Comparison of ENCODE assay signal across 18 cellular contexts in genomic region chr2:151819920-151820319, GRCh38. TPM values are rescaled to one million over a fixed set of nuclear protein-coding genes. Genes with fewer than 3 reads are reported as not detected.
A peak's percentile ranks its signal among the peaks of the same experiment; 100 is the strongest.
DNase-seq lines count a peak whose midpoint lies in the region; ATAC-seq and TF ChIP-seq lines count a peak whose summit lies in the region.
"Had no signal": no experiment of that assay in that cellular context is flagged by ENCODE, and none has a peak within 500 bp of the region (broad histone marks: within the 10 kb centered on the region; RNA-seq: fewer than 3 reads in every experiment).

No MANE protein-coding gene starts in this region.

- ATAC-seq in GM18858 (IDR thresholded peaks at IDR 0.05; ENCODE audit: unreplicated experiment) (peak; percentile 84), GM21423 (IDR thresholded peaks at IDR 0.05; ENCODE audit: unreplicated experiment) (peak; percentile 54), HG03108 (IDR thresholded peaks at IDR 0.05; ENCODE audit: unreplicated experiment) (peak; percentile 48)
- peak; percentile 98 for ATAC-seq in activated T-helper 17 cell treated with anti-CD3 and anti-CD28 coated beads, Interleukin-2, amount 50 U/mL, for 72 hours (replicated peaks)
- ATAC-seq: left ventricle myocardium superior; naive thymus-derived CD4-positive, alpha-beta T cell; Panc1 had no signal

- H3K9me3 ChIP-seq in tibial artery (no peaks in the 10 kb centered on the region), endodermal cell (ENCODE audit: control insufficient read depth, low read length) (no peaks in the 10 kb centered on the region)
- H3K9me3 ChIP-seq: adrenal gland, esophagus squamous epithelium had no signal

- H3K27ac ChIP-seq in tibial artery (no peak overlapping the region), endodermal cell (ENCODE audit: low read depth, low read length) (no peak overlapping the region)
- H3K27ac ChIP-seq: adrenal gland, esophagus squamous epithelium had no signal

- H3K9ac ChIP-seq in endodermal cell (ENCODE audit: extremely low read depth, low read length, poor library complexity, severe bottlenecking), result no peak overlapping the region

- H3K27me3 Mint-ChIP-seq in activated T-helper 17 cell treated with anti-CD3 and anti-CD28 coated beads, Interleukin-2, amount 50 U/mL, for 72 hours, result no peaks in the 10 kb centered on the region
- no peaks in the 10 kb centered on the region for H3K27me3 Mint-ChIP-seq in endodermal cell (ENCODE audit: insufficient read depth)
- H3K27me3 Mint-ChIP-seq: CD4-positive, CD25-positive, alpha-beta regulatory T cell; naive thymus-derived CD4-positive, alpha-beta T cell had no signal

- H3K4me1 ChIP-seq in tibial artery (peaks cover 0 to 34% (median 6%) of the 10 kb centered on the region in 4 donors), endodermal cell (ENCODE audit: control insufficient read depth, insufficient read depth, low read length) (peaks cover 6% of the 10 kb centered on the region)

- DNase-seq in NCI-H146 (lab: John Stamatoyannopoulos, UW) (no peak), germinal center (ENCODE audit: low spot score) (no peak), tibial artery (no peak), endodermal cell (no peak)
- DNase-seq: adrenal gland; esophagus squamous epithelium; H9; hippocampal formation; left ventricle myocardium superior; naive thymus-derived CD4-positive, alpha-beta T cell; NCI-H1092 treated with DMSO at 0.1 percent for 48 hours; NCI-H510A had no signal

- intact Hi-C loops in tibial artery (cut with DNase I; ENCODE audit: low total_unique reads), result no loop called here

- H3K4me3 ChIP-seq in tibial artery (no peak overlapping the region), endodermal cell (ENCODE audit: low read length) (no peak overlapping the region)
- H3K4me3 ChIP-seq: adrenal gland, esophagus squamous epithelium had no signal

- H3K36me3 ChIP-seq in tibial artery, result no peaks in the 10 kb centered on the region
- peaks cover 26% of the 10 kb centered on the region for H3K36me3 ChIP-seq in endodermal cell (ENCODE audit: control insufficient read depth, insufficient read depth, low read length)
- H3K36me3 ChIP-seq: adrenal gland had no signal

- H3K9me3 Mint-ChIP-seq in activated T-helper 17 cell treated with anti-CD3 and anti-CD28 coated beads, Interleukin-2, amount 50 U/mL, for 72 hours, result no peaks in the 10 kb centered on the region
- no peaks in the 10 kb centered on the region for H3K9me3 Mint-ChIP-seq in endodermal cell
- H3K9me3 Mint-ChIP-seq: CD4-positive, CD25-positive, alpha-beta regulatory T cell; H9; naive thymus-derived CD4-positive, alpha-beta T cell had no signal

- H3K27me3 ChIP-seq in tibial artery (no peaks in the 10 kb centered on the region), endodermal cell (ENCODE audit: control insufficient read depth, insufficient read depth, low read length, poor library complexity, severe bottlenecking) (no peaks in the 10 kb centered on the region)
- H3K27me3 ChIP-seq: adrenal gland, esophagus squamous epithelium had no signal

- peaks cover 21% of the 10 kb centered on the region for H3K36me3 Mint-ChIP-seq in activated T-helper 17 cell treated with anti-CD3 and anti-CD28 coated beads, Interleukin-2, amount 50 U/mL, for 72 hours (ENCODE audit: low read depth)
- peaks cover 21% of the 10 kb centered on the region for H3K36me3 Mint-ChIP-seq in endodermal cell (ENCODE audit: low read depth)

- peak overlapping the region; percentile 47 for H3K4me3 Mint-ChIP-seq in activated T-helper 17 cell treated with anti-CD3 and anti-CD28 coated beads, Interleukin-2, amount 50 U/mL, for 72 hours
- no peak overlapping the region for H3K4me3 Mint-ChIP-seq in endodermal cell
- H3K4me3 Mint-ChIP-seq: H9 had no signal

- TF ChIP-seq CTCF in tibial artery (IDR thresholded peaks at IDR 0.05) (no peak), endodermal cell (conservative IDR thresholded peaks at IDR 0.05) (no peak)

- peak overlapping the region; percentile 67 for H3K27ac Mint-ChIP-seq in activated T-helper 17 cell treated with anti-CD3 and anti-CD28 coated beads, Interleukin-2, amount 50 U/mL, for 72 hours
- no peak overlapping the region for H3K27ac Mint-ChIP-seq in endodermal cell
- H3K27ac Mint-ChIP-seq: H9; naive thymus-derived CD4-positive, alpha-beta T cell had no signal

- peaks cover 33% of the 10 kb centered on the region for H3K4me1 Mint-ChIP-seq in activated T-helper 17 cell treated with anti-CD3 and anti-CD28 coated beads, Interleukin-2, amount 50 U/mL, for 72 hours
- peaks cover 14% of the 10 kb centered on the region for H3K4me1 Mint-ChIP-seq in endodermal cell

- 57 to 96% methylated on average over 1 to 2 of the region's 2 CpGs for WGBS in endodermal cell (ENCODE audit: insufficient coverage in 1 of 2, insufficient read length in 1 of 2), 2 experiments

RNA-seq across cellular contexts. Expression of gene ARL5A, which starts 8.3 kb away (rescaled TPM):
- total RNA-seq in activated T-helper 17 cell treated with anti-CD3 and anti-CD28 coated beads, Interleukin-2, amount 50 U/mL, for 72 hours, result 10 to 100 TPM; 72.9 to 76.7 TPM
- 10 to 100 TPM; 72.2 to 77.1 TPM for total RNA-seq in endodermal cell
- 37.0 TPM for polyA plus RNA-seq in endodermal cell (2013, experiment 1 of 2)
- polyA plus RNA-seq in endodermal cell (2013, experiment 2 of 2), result 40.2 TPM

Comparison
In these comparisons a context has a peak if more than half of its experiments do, and no peak if none do; other contexts are left out.
1. ATAC-seq: peak in every context shown above with its lines; median percentile 98 in activated T-helper 17 cell treated with anti-CD3 and anti-CD28 coated beads, Interleukin-2, amount 50 U/mL, for 72 hours; 84 in GM18858; 54 in GM21423; 48 in HG03108.